Comparison of ENCODE assay signal across 16 cellular contexts in genomic region chr11:44865866-44866272, GRCh38.
DNase-seq lines count a peak whose midpoint lies in the region; ATAC-seq and TF ChIP-seq lines count a peak whose summit lies in the region.
"Had no signal": no experiment of that assay in that cellular context is flagged by ENCODE, and none has a peak within 500 bp of the region (broad histone marks: within the 10 kb centered on the region; RNA-seq: fewer than 3 reads in every experiment).

No MANE protein-coding gene starts in this region.

- no peak for DNase-seq in Panc1 (ENCODE audit: low read depth, low spot score)
- peak; percentile 66 to 75 for DNase-seq in heart right ventricle
- DNase-seq in renal cortical epithelial cell (ENCODE audit: low read depth), result peak; percentile 19
- DNase-seq in HT-29 (ENCODE audit: low spot score), result no peak
- no peak for DNase-seq in stimulated activated naive CD4-positive, alpha-beta T cell treated with Interleukin-2 at 50 U/mL for 16 hours (lab: John Stamatoyannopoulos, UW)
- no peak for DNase-seq in GM20000 (ENCODE audit: low spot score)
- DNase-seq: activated CD4-positive, alpha-beta T cell treated with anti-CD3 and anti-CD28 coated beads, Interleukin-2, amount 10 ng/mL, durations not matched to agents 7 days and 5 days; activated T-cell treated with anti-CD3 and anti-CD28 coated beads, Interleukin-2, amount 50 U/mL, for 4 hours; naive B cell; NCI-H1436 treated with DMSO at 0.1 percent for 48 hours; stimulated activated CD4-positive, alpha-beta T cell treated with anti-CD3 and anti-CD28 coated beads, Interleukin-4, amount 100 ng/mL, for 4 hours; T1000 had no signal

- no TSS peak for BruUV-seq in Panc1 (replicated peaks; lab: Mats Ljungman, UMichigan)

- peaks cover 31% of the 10 kb centered on the region for H3K4me1 ChIP-seq in Panc1 (ENCODE audit: control insufficient read depth, insufficient read depth, low read length)
- H3K4me1 ChIP-seq in heart right ventricle, result peaks cover 10 to 64% (median 32%) of the 10 kb centered on the region in 9 donors

- H3K27me3 ChIP-seq in Panc1 (ENCODE audit: control insufficient read depth, insufficient read depth, low read length) (no peaks in the 10 kb centered on the region), heart right ventricle (peaks cover 0 to 4% (median 0%) of the 10 kb centered on the region in 7 donors)

- H3K27ac ChIP-seq in Panc1 (ENCODE audit: low read length), result 0 out of 2 replicates have a peak overlapping the region, but pooled peaks have one; percentile 17
- peak overlapping the region in 8 of 10 donors; percentile 19 to 78 (median 66) for H3K27ac ChIP-seq in heart right ventricle

- CTCF ChIA-PET in Panc1 (lab: Charles Lee), result interaction anchor here (0.7 kb wide), 1 partner anchor 17 kb away, joined by 3 read pairs; no protein-coding TSS in a partner anchor

- H3K4me3 ChIP-seq in Panc1 (ENCODE audit: low read depth in 2 of 2, low read length in 2 of 2) (no peak overlapping the region), heart right ventricle (no peak overlapping the region)

- in situ Hi-C loops in Panc1 (cut with HindIII; ENCODE audit: low pct_unique_long_range_greater_than_20kb, low sequenced_read_pairs), result no loop called here

- POLR2A ChIA-PET in Panc1 (lab: Charles Lee), result no interaction called here

- TF ChIP-seq CTCF in LNCAP (IDR thresholded peaks at IDR 0.05) (peak; percentile 26; the same call in 1 of the 2 replicates), Panc1 (IDR thresholded peaks at IDR 0.05) (no peak), heart right ventricle (IDR thresholded peaks at IDR 0.05) (peak in 4 of 9 donors; percentile 28 to 51 (median 42)), GM20000 (IDR thresholded peaks at IDR 0.05; ENCODE audit: extremely low read depth, missing control alignments) (no peak)

- intact Hi-C loops in Panc1 (cut with micrococcal nuclease; ENCODE audit: unreplicated experiment) (no loop called here), heart right ventricle (cut with DNase I) (loop anchor here in 1 of 10 donors (5.0 kb wide), 1 partner anchor 84 kb away; no protein-coding TSS in a partner anchor)

- WGBS in heart right ventricle, 2 donors, result 41 to 56% methylated on average over 7 of the region's 7 CpGs

- H3K36me3 ChIP-seq in Panc1 (ENCODE audit: control insufficient read depth, insufficient read depth, low read length), result no peaks in the 10 kb centered on the region
- peaks cover 0 to 7% (median 0%) of the 10 kb centered on the region in 9 donors for H3K36me3 ChIP-seq in heart right ventricle

- ATAC-seq in Panc1 (0 out of 2 replicates have a peak, but pooled peaks have one; percentile 15), heart right ventricle (peak in 7 of 8 donors; percentile 48 to 60 (median 57)), HG03135 (IDR thresholded peaks at IDR 0.05; ENCODE audit: unreplicated experiment) (no peak)
- ATAC-seq: activated T-cell treated with anti-CD3 and anti-CD28 coated beads, Interleukin-2, amount 50 U/mL, for 4 hours; sciatic nerve; stimulated activated effector memory CD8-positive, alpha-beta T cell treated with anti-CD3 and anti-CD28 coated beads, Interleukin-12 subunit alpha, Interleukin-12 subunit beta, amount 100 ng/mL, for 72 hours had no signal

- no peaks in the 10 kb centered on the region for H3K9me3 ChIP-seq in Panc1 (ENCODE audit: control insufficient read depth, insufficient read depth, low read depth, low read length)
- no peaks in the 10 kb centered on the region for H3K9me3 ChIP-seq in heart right ventricle

Comparison
In these comparisons a context has a peak if more than half of its experiments do, and no peak if none do; other contexts are left out.
1. DNase-seq: peak in heart right ventricle (2 of 2) and renal cortical epithelial cell (single experiment); none in Panc1 (single experiment), HT-29 (single experiment), stimulated activated naive CD4-positive, alpha-beta T cell treated with Interleukin-2 at 50 U/mL for 16 hours (single experiment) and GM20000 (single experiment).